15 cellular contexts compared by ENCODE assay signal in the genomic region with DNA sequence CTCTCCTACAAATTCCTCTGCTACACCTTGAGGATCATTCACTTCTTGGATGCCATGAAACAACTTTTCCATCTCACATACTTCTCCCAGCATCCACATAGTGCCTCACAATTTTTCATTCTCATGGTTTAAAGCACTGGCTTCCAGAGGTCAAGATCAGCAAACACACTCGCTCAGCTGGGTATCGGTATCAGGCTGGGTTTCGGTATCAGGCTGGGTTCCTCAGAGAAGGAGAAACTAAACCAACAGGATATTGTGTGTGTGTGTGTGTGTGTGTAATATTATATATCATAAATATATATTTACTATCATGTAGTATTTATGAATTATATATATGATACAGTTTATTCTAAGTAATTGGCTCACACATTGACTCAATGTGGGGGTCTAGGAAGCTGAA. TPM values are rescaled to one million over a fixed set of nuclear protein-coding genes. Genes with fewer than 3 reads are reported as not detected.
"Had no signal": no experiment of that assay in that cellular context is flagged by ENCODE, and none has a peak within 500 bp of the region (broad histone marks: within the 10 kb centered on the region; RNA-seq: fewer than 3 reads in every experiment).

A gene (minus strand): TSS at position 99 of the 400 bp plus-strand sequence. CDS start 624 bp downstream, outside the sequence.

RNA-seq across cellular contexts. Expression of the gene that starts here (rescaled TPM):
- total RNA-seq: stomach, subcutaneous adipose tissue, suprapubic skin, temporal lobe, thoracic aorta, thyroid gland, tibial nerve, transverse colon, upper lobe of left lung, upper lobe of right lung, ureter, urinary bladder, uterus, vagina had no signal
- polyA plus RNA-seq: stomach, thymus, urinary bladder had no signal
